6 cellular contexts compared by ENCODE assay signal in the genomic region with DNA sequence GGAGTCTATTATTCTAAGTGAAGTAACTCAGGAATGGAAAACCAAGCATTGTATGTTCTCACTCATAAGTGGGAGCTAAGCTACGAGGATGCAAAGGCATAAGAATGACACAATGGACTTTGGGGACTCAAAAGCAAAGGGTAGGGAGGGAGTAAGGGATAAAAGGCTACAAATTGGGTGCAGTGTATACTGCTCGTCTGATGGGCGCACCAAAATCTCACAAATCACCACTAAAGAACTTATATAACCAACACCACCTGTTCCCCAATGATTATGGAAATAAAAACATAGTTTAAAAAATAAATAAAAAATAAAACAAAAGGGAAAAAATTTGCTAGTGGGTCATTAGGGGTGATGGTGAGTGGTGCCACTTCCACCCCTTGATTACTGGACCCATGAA.
DNase-seq lines count a peak whose midpoint lies in the region; TF ChIP-seq lines count a peak whose summit lies in the region.
"Not testable (repeated sequence)": the region's sequence is repeated elsewhere in the genome, so short reads cannot be mapped to it uniquely, and the experiment has no call there.

No MANE protein-coding gene starts in this region.

- not testable (repeated sequence) for DNase-seq in GM10248 (ENCODE audit: extremely low spot score); LNCaP clone FGC (ENCODE audit: low read depth)
- DNase-seq in HT-29 (ENCODE audit: low spot score) (peak; percentile 3), NCI-H748 (lab: John Stamatoyannopoulos, UW; ENCODE audit: unreplicated experiment) (peak; percentile 0), RKO (ENCODE audit: low spot score) (peak; percentile 42), erythroblast (lab: John Stamatoyannopoulos, UW) (peak; percentile 3 to 9)

- POLR2A ChIA-PET in GM10248 (lab: Yijun Ruan, JAX), result not testable (repeated sequence)

- CTCF ChIA-PET in GM10248 (lab: Yijun Ruan, JAX), result not testable (repeated sequence)

- not testable (repeated sequence) for TF ChIP-seq POLR2A in erythroblast (IDR thresholded peaks at IDR 0.05; ENCODE audit: low read length)

- TF ChIP-seq CTCF in GM10248 (IDR thresholded peaks at IDR 0.05; ENCODE audit: control extremely low read depth, extremely low read depth, low read depth, missing control alignments) (peak; percentile 22), LNCaP clone FGC (IDR thresholded peaks at IDR 0.05; ENCODE audit: control insufficient read depth, extremely low read depth, insufficient read depth) (peak; percentile 28; the same call in 1 of the 2 replicates)

- H3K4me3 ChIP-seq in LNCaP clone FGC (ENCODE audit: low read depth, low read length), result not testable (repeated sequence)
